8 cellular contexts compared by ENCODE assay signal in genomic region chr19:38557205-38557799, GRCh38.
DNase-seq lines count a peak whose midpoint lies in the region; ATAC-seq and TF ChIP-seq lines count a peak whose summit lies in the region.

No MANE protein-coding gene starts in this region.

- ATAC-seq in GM18502 (IDR thresholded peaks at IDR 0.05; ENCODE audit: poor library complexity, unreplicated experiment) (peak; percentile 50), GM21737 (IDR thresholded peaks at IDR 0.05; ENCODE audit: unreplicated experiment) (peak; percentile 56), PC-3 (peak; percentile 64), lung (ENCODE audit: insufficient read depth, low FRiP score) (peak; percentile 50)

- CTCF ChIA-PET in PC-3 (lab: Charles Lee): no interaction called here

- H3K79me2 ChIP-seq in PC-3 (ENCODE audit: low read length) (no peaks in the 10 kb centered on the region), trophoblast cell (ENCODE audit: control insufficient read depth, insufficient read depth, low read length, poor library complexity) (no peaks in the 10 kb centered on the region)

- H4K20me1 ChIP-seq in PC-3 (ENCODE audit: low read length): no peaks in the 10 kb centered on the region

- WGBS in lung, 2 donors: 62 to 67% methylated on average over 12 of the region's 12 CpGs
- no CpG with 5 or more reads among the region's 12 CpGs for WGBS in trophoblast cell (ENCODE audit: extremely low coverage, insufficient coverage, insufficient read length)

- H3K23ac ChIP-seq in trophoblast cell (ENCODE audit: low read length): no peak overlapping the region

- H4K8ac ChIP-seq in trophoblast cell (ENCODE audit: low read depth, low read length): no peak overlapping the region

- no peak overlapping the region for H3K4ac ChIP-seq in trophoblast cell (ENCODE audit: low read depth, low read length)

- intact Hi-C loops in PC-3 (cut with micrococcal nuclease): no loop called here

- H3K9me3 ChIP-seq in PC-3 (ENCODE audit: low read length): no peaks in the 10 kb centered on the region
- no peaks in the 10 kb centered on the region for H3K9me3 ChIP-seq in lung (ENCODE audit: control insufficient read depth in 2 of 2, insufficient read depth in 1 of 2, low read length in 1 of 2)
- no peaks in the 10 kb centered on the region for H3K9me3 ChIP-seq in trophoblast cell (ENCODE audit: insufficient read depth, low read depth, low read length)

- H3K18ac ChIP-seq in trophoblast cell (ENCODE audit: low read length): no peak overlapping the region

- no peak overlapping the region for H3K4me3 ChIP-seq in PC-3 (ENCODE audit: low read length)
- no peak overlapping the region for H3K4me3 ChIP-seq in lung
- H3K4me3 ChIP-seq in trophoblast cell (ENCODE audit: low read depth, low read length): no peak overlapping the region

- H3K79me1 ChIP-seq in trophoblast cell (ENCODE audit: low read length): no peaks in the 10 kb centered on the region

- H3K36me3 ChIP-seq in PC-3 (ENCODE audit: low read depth, low read length) (no peaks in the 10 kb centered on the region), lung (ENCODE audit: control insufficient read depth in 2 of 2, insufficient read depth in 2 of 2, low read length in 2 of 2) (no peaks in the 10 kb centered on the region), trophoblast cell (ENCODE audit: control insufficient read depth in 1 of 2, insufficient read depth in 2 of 2, low read length in 2 of 2) (no peaks in the 10 kb centered on the region)

- H3K9me2 ChIP-seq in PC-3 (replicated peaks; ENCODE audit: low read length): no peaks in the 10 kb centered on the region

- H2AFZ ChIP-seq in PC-3 (ENCODE audit: low read length) (no peak overlapping the region), trophoblast cell (ENCODE audit: insufficient read depth, low read length, poor library complexity) (no peak overlapping the region)

- no peak overlapping the region for H3K14ac ChIP-seq in trophoblast cell (ENCODE audit: low read length)

- no peak overlapping the region for H3K4me2 ChIP-seq in PC-3 (ENCODE audit: low read length)
- H3K4me2 ChIP-seq in trophoblast cell (ENCODE audit: low read length): no peak overlapping the region

- DNase-seq in PC-3: peak; percentile 27
- DNase-seq in lung (ENCODE audit: low spot score): no peak
- no peak for DNase-seq in ACHN
- DNase-seq in AG20443 (ENCODE audit: low spot score): no peak
- DNase-seq in NCI-H2107 (lab: John Stamatoyannopoulos, UW): no peak
- DNase-seq in trophoblast cell: no peak

- H3K9ac ChIP-seq in PC-3 (ENCODE audit: low read length) (no peak overlapping the region), trophoblast cell (ENCODE audit: low read length) (no peak overlapping the region)

- H2AK5ac ChIP-seq in trophoblast cell (ENCODE audit: low read length): no peak overlapping the region

- H4K91ac ChIP-seq in trophoblast cell (ENCODE audit: low read depth, low read length): no peak overlapping the region

- no peak overlapping the region for H2BK120ac ChIP-seq in trophoblast cell (ENCODE audit: insufficient read depth, low read length, poor library complexity)

- no peak overlapping the region for H3K27ac ChIP-seq in PC-3 (ENCODE audit: low read length)
- H3K27ac ChIP-seq in lung (ENCODE audit: low read depth in 1 of 2, low read length in 1 of 2): no peak overlapping the region
- H3K27ac ChIP-seq in trophoblast cell (ENCODE audit: low read depth, low read length): no peak overlapping the region

- H3F3A ChIP-seq in PC-3 (ENCODE audit: low read length, unreplicated experiment): no peaks in the 10 kb centered on the region

- H3K4me1 ChIP-seq in PC-3 (ENCODE audit: insufficient read depth, low read length) (no peaks in the 10 kb centered on the region), lung (ENCODE audit: control insufficient read depth in 2 of 2, insufficient read depth in 2 of 2, low read length in 2 of 2) (peaks cover 0 to 2% of the 10 kb centered on the region in 2 donors), trophoblast cell (ENCODE audit: control insufficient read depth in 1 of 2, insufficient read depth in 2 of 2, low read length in 2 of 2) (no peaks in the 10 kb centered on the region)

- H3K27me3 ChIP-seq in PC-3 (ENCODE audit: low read length) (no peaks in the 10 kb centered on the region), lung (ENCODE audit: control insufficient read depth, insufficient read depth) (no peaks in the 10 kb centered on the region), trophoblast cell (ENCODE audit: insufficient read depth, low read length) (no peaks in the 10 kb centered on the region)

- H2BK12ac ChIP-seq in trophoblast cell (ENCODE audit: low read length): no peak overlapping the region

- in situ Hi-C loops in ACHN (cut with HindIII; ENCODE audit: low pct_ligation_motif_present, low pct_unique_long_range_greater_than_20kb, low sequenced_read_pairs): no loop called here

- H2BK5ac ChIP-seq in trophoblast cell (ENCODE audit: low read depth, low read length, poor library complexity): no peak overlapping the region

- TF ChIP-seq CTCF in PC-3 (conservative IDR thresholded peaks at IDR 0.05; ENCODE audit: low read depth, low read length) (no peak), lung (IDR thresholded peaks at IDR 0.05; ENCODE audit: control extremely low read depth, extremely low read depth) (no peak)

- no peak overlapping the region for H4K12ac ChIP-seq in trophoblast cell (ENCODE audit: low read depth, low read length)

- POLR2A ChIA-PET in PC-3 (lab: Charles Lee; ENCODE audit: unreplicated experiment): no interaction called here

- BruUV-seq in PC-3 (replicated peaks; lab: Mats Ljungman, UMichigan): no TSS peak
